In the genomic region with DNA sequence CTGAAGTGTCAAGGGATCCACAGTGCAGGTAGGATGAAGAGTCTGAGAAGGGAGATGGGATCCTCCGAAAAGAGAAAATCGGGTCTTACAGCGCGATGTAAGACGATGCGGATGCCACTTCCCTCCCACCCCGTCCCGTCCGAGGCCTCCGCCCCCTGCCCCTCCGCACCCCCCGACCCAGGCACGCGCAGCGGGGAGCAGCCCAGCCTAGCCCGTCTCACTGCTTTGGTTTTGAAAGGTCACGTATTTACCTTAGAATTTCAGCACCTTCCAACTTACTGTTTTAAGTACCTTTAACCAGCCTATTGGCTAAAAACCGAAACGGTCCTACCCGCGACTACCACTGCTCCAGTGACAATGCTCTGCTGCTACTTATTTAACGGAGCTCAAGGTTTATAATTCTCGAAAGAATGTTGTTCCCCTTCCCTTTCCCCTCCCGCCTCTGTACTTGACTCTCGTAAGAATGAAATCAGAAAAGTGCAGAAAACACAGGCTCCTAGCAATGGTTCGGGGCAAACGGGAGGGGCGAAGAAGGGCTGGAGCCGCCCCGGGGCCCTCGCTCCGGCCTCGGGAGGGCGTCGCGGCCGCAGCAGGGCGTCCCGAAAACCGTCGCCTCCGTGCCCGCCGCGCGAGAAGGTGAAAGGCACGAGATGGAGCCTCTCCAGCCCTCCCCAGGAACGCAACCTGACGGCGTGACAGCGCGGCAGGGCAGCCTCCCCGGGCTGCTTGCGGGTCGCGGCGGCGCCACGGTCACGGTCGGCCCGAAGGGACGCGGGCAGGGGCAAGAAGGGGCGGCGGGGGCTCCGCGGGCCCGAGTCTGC, we compare ENCODE assay signal across 8 cellular contexts. TPM values are rescaled to one million over a fixed set of nuclear protein-coding genes. Genes with fewer than 3 reads are reported as not detected.
A peak's percentile ranks its signal among the peaks of the same experiment; 100 is the strongest.
DNase-seq lines count a peak whose midpoint lies in the region; FAIRE-seq and TF ChIP-seq lines count a peak whose summit lies in the region.

No MANE protein-coding gene starts in this region.

- H3K27me3 ChIP-seq in HAP-1 (ENCODE audit: low read depth) (no peaks in the 10 kb centered on the region), MM.1S (replicated peaks; ENCODE audit: insufficient read depth, low read length) (no peaks in the 10 kb centered on the region), dorsolateral prefrontal cortex (no peaks in the 10 kb centered on the region)

- TF ChIP-seq POLR2A in GM12891 (IDR thresholded peaks at IDR 0.05; ENCODE audit: low read depth, low read length) (no peak), lower leg skin (IDR thresholded peaks at IDR 0.05) (no peak)

- H3K9ac ChIP-seq in MM.1S (ENCODE audit: low read length): peak overlapping the region; percentile 56

- TF ChIP-seq CTCF in MM.1S (IDR thresholded peaks at IDR 0.05; ENCODE audit: low read length): peak; percentile 20
- TF ChIP-seq CTCF in dorsolateral prefrontal cortex (IDR thresholded peaks at IDR 0.05 in 54 of 56, conservative IDR thresholded peaks at IDR 0.05 in 2 of 56; ENCODE audit: low read depth in 1 of 56, partially characterized antibody in 56 of 56): no peak
- no peak for TF ChIP-seq CTCF in lower leg skin (IDR thresholded peaks at IDR 0.05)

- H3K79me2 ChIP-seq in MM.1S (ENCODE audit: low read length): peaks cover 33% of the 10 kb centered on the region

- no peaks in the 10 kb centered on the region for H4K20me1 ChIP-seq in MM.1S (ENCODE audit: insufficient read depth, low read length)

- peaks cover 22% of the 10 kb centered on the region for H3F3A ChIP-seq in MM.1S (ENCODE audit: insufficient read depth, low read length)

- peak overlapping the region; percentile 86 for H3K4me3 ChIP-seq in HAP-1
- peak overlapping the region; percentile 80 for H3K4me3 ChIP-seq in MM.1S (ENCODE audit: low read length)
- peak overlapping the region; percentile 62 to 100 (median 93) for H3K4me3 ChIP-seq in dorsolateral prefrontal cortex
- H3K4me3 ChIP-seq in lower leg skin (ENCODE audit: low read depth, poor library complexity, severe bottlenecking): peak overlapping the region; percentile 96

- intact Hi-C loops in dorsolateral prefrontal cortex (cut with DNase I): no loop called here
- intact Hi-C loops in lower leg skin (cut with DNase I; ENCODE audit: low total_unique reads): no loop called here

- 1% methylated on average over 60 to 67 of the region's 69 CpGs for WGBS in lower leg skin, 2 donors

- in situ Hi-C loops in HAP-1 (cut with MboI; ENCODE audit: low sequenced_read_pairs): loop anchor here (25.0 kb wide), 1 partner anchor 108 kb away; a partner anchor contains a TSS

- peak overlapping the region; percentile 81 for H3K4me2 ChIP-seq in MM.1S (ENCODE audit: low read depth, low read length)

- H3K9me3 ChIP-seq in HAP-1: no peaks in the 10 kb centered on the region; the same call in 1 of the 2 replicates
- H3K9me3 ChIP-seq in MM.1S (replicated peaks; ENCODE audit: insufficient read depth, low read length): no peaks in the 10 kb centered on the region

- peak overlapping the region; percentile 95 for H2AFZ ChIP-seq in MM.1S (ENCODE audit: low read length)

- peak; percentile 52 for DNase-seq in GM12891 (ENCODE audit: insufficient read length, low spot score)
- peak; percentile 15 to 57 for DNase-seq in HAP-1 (ENCODE audit: low spot score in 2 of 2)
- DNase-seq in MM.1S: peak; percentile 68
- peak; percentile 55 for DNase-seq in activated CD4-positive, alpha-beta T cell treated with anti-CD3 and anti-CD28 coated beads for 48 hours
- peak in 3 of 10 donors; percentile 14 to 23 (median 18) for DNase-seq in dorsolateral prefrontal cortex
- DNase-seq in lower leg skin (ENCODE audit: low spot score in 2 of 2): peak in 1 of 2 donors; percentile 85
- peak; percentile 11 for DNase-seq in stimulated activated CD8-positive, alpha-beta memory T cell treated with anti-CD3 and anti-CD28 coated beads, Interleukin-12 subunit alpha, Interleukin-12 subunit beta, amount 100 ng/mL, for 1 hour (ENCODE audit: low read depth)
- no peak for DNase-seq in NCI-H1436 treated with DMSO at 0.1 percent for 48 hours (lab: John Stamatoyannopoulos, UW)

- H3K36me3 ChIP-seq in HAP-1 (replicated peaks) (0 out of 2 replicates have a peak, but pooled peaks cover 3% of the 10 kb centered on the region), MM.1S (replicated peaks; ENCODE audit: insufficient read depth, low read length) (no peaks in the 10 kb centered on the region)

- no peaks in the 10 kb centered on the region for H3K4me1 ChIP-seq in HAP-1
- peaks cover 5% of the 10 kb centered on the region; the same call in 1 of the 2 replicates for H3K4me1 ChIP-seq in MM.1S (ENCODE audit: low read length)

- H3K27ac ChIP-seq in MM.1S (ENCODE audit: low read length): peak overlapping the region; percentile 71; the same call in 1 of the 2 replicates
- peak overlapping the region; percentile 18 to 98 (median 93) for H3K27ac ChIP-seq in dorsolateral prefrontal cortex

- no peak for FAIRE-seq in GM12891 (lab: Jason Lieb, UNC)

- no peaks in the 10 kb centered on the region for H3K9me2 ChIP-seq in MM.1S (replicated peaks; ENCODE audit: insufficient read depth, low read length)

TF ChIP-seq in GM12891, 5 proteins besides CTCF, POLR2A, EP300 and RAD21:
- no peak for TF ChIP-seq SPI1 (IDR thresholded peaks at IDR 0.05; ENCODE audit: low read depth, low read length)
- TF ChIP-seq POU2F2 (IDR thresholded peaks at IDR 0.05; ENCODE audit: low read depth, low read length): no peak
- no peak for TF ChIP-seq POLR2AphosphoS5 (IDR thresholded peaks at IDR 0.05; ENCODE audit: low read depth, low read length)
- TF ChIP-seq PAX5 (IDR thresholded peaks at IDR 0.05; ENCODE audit: insufficient read depth, low read length, severe bottlenecking): no peak
- TF ChIP-seq TAF1 (IDR thresholded peaks at IDR 0.05; ENCODE audit: low read depth, low read length): no peak
TF ChIP-seq in GM12891: peak in this region for 0.

RNA-seq across cellular contexts. Expression of a gene that starts 0.7 kb away (rescaled TPM):
- polyA plus RNA-seq in GM12891 (2012; ENCODE audit: low read depth, missing spikeins): 9.7 TPM
- 10 to 100 TPM; 34.8 to 77.4 (median 49.5) TPM for total RNA-seq in dorsolateral prefrontal cortex
- total RNA-seq in lower leg skin: 10 to 100 TPM; 36.4 to 48.7 (median 38.2) TPM

RNA-seq across cellular contexts. Expression of a gene that starts 12.4 kb away (rescaled TPM):
- polyA plus RNA-seq in GM12891 (2012; ENCODE audit: low read depth, missing spikeins): 0.35 TPM
- total RNA-seq in dorsolateral prefrontal cortex (10 to 100 TPM in 22 of 120 experiments, 1 to 10 TPM in 98; 3.5 to 15.7 (median 8.5) TPM), lower leg skin (1 to 10 TPM in 1 of 4 donors, under 1 TPM in 3; 0.08 to 2.3 (median 0.40) TPM)
